26 cellular contexts compared by ENCODE assay signal in the genomic region with DNA sequence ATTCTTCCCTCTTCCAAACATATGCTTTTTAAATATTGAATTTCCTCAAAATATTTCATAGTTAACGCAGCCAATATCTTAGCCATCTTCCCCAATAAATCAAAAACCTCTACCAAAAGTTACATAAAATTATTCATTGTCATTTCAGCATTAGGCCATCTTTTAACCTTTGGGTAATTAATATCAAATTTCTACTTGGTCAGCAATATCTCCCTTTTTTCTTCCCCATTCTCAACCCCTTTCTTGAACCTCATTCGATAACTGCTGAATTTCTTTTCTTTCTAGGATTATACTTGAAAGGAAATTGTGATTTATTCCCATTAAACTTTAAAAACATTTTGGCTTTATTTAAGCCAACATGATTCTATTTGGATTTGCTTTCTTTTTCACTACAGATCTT.
"Had no signal": no experiment of that assay in that cellular context is flagged by ENCODE, and none has a peak within 500 bp of the region (broad histone marks: within the 10 kb centered on the region; RNA-seq: fewer than 3 reads in every experiment).

No MANE protein-coding gene starts in this region.

- H3K9me3 Mint-ChIP-seq: type B pancreatic cell had no signal

- H3K4me3 ChIP-seq: heart left ventricle, left ventricle myocardium inferior, lung, mucosa of descending colon, ovary, right atrium auricular region, skin epidermis, tibial nerve, vagina had no signal

- ATAC-seq: heart left ventricle; mucosa of descending colon; naive thymus-derived CD4-positive, alpha-beta T cell; sciatic nerve; stimulated activated memory B cell treated with anti-CD40 and anti-IgM and Interleukin-4, amounts not matched to agents 10 μg/mL and 1 μg/mL and 100 μg/mL, for 72 hours; stimulated activated naive CD8-positive, alpha-beta T cell treated with anti-CD3 and anti-CD28 coated beads, Interleukin-15, amount 100 ng/mL, for 72 hours had no signal

- DNase-seq: heart left ventricle; hypothalamus; islet precursor cell; left ventricle myocardium inferior; midbrain; mucosa of descending colon; naive thymus-derived CD4-positive, alpha-beta T cell; nephron progenitor cell; ovary; stimulated activated CD4-positive, alpha-beta T cell treated with anti-CD3 and anti-CD28 coated beads, Interleukin-12 subunit alpha, Interleukin-12 subunit beta, amount 100 ng/mL, for 4 hours; stimulated activated CD4-positive, alpha-beta T cell treated with anti-CD3 and anti-CD28 coated beads, Interleukin-15, amount 100 ng/mL, for 24 hours; stimulated activated CD4-positive, alpha-beta T cell treated with anti-CD3 and anti-CD28 coated beads, Interleukin-2, amount 100 ng/mL, for 24 hours; stimulated activated CD4-positive, alpha-beta T cell treated with anti-CD3 and anti-CD28 coated beads, Interleukin-4, amount 100 ng/mL, for 4 hours; stimulated activated CD8-positive, alpha-beta memory T cell treated with anti-CD3 and anti-CD28 coated beads, Interleukin-4, amount 100 ng/mL, for 48 hours; stimulated activated naive CD4-positive, alpha-beta T cell treated with Interleukin-2 at 50 U/mL for 16 hours; stimulated activated naive CD8-positive, alpha-beta T cell treated with anti-CD3 and anti-CD28 coated beads, Interleukin-15, amount 100 ng/mL, for 72 hours; substantia nigra had no signal

- H3K27me3 ChIP-seq: heart left ventricle, ovary, right atrium auricular region, tibial nerve, vagina had no signal

- H3K4me3 Mint-ChIP-seq: naive thymus-derived CD4-positive, alpha-beta T cell; nephron progenitor cell; stimulated activated memory B cell treated with anti-CD40 and anti-IgM and Interleukin-4, amounts not matched to agents 10 μg/mL and 1 μg/mL and 100 μg/mL, for 72 hours; stimulated activated naive CD8-positive, alpha-beta T cell treated with anti-CD3 and anti-CD28 coated beads, Interleukin-15, amount 100 ng/mL, for 72 hours; type B pancreatic cell had no signal

- H3K4me1 ChIP-seq: heart left ventricle, left ventricle myocardium inferior, right atrium auricular region, vagina had no signal

- H3K27me3 Mint-ChIP-seq: naive thymus-derived CD4-positive, alpha-beta T cell; progenitor cell of endocrine pancreas; stimulated activated memory B cell treated with anti-CD40 and anti-IgM and Interleukin-4, amounts not matched to agents 10 μg/mL and 1 μg/mL and 100 μg/mL, for 72 hours; stimulated activated naive CD8-positive, alpha-beta T cell treated with anti-CD3 and anti-CD28 coated beads, Interleukin-15, amount 100 ng/mL, for 72 hours; type B pancreatic cell had no signal

- H3K27ac ChIP-seq: heart left ventricle, left ventricle myocardium inferior, ovary, right atrium auricular region, skin epidermis, vagina had no signal

- H3K4me1 Mint-ChIP-seq: nephron progenitor cell; stimulated activated naive CD8-positive, alpha-beta T cell treated with anti-CD3 and anti-CD28 coated beads, Interleukin-15, amount 100 ng/mL, for 72 hours had no signal

- H3K36me3 ChIP-seq: heart left ventricle, left ventricle myocardium inferior, ovary, right atrium auricular region, vagina had no signal

- H3K9me3 ChIP-seq: ovary, right atrium auricular region, vagina had no signal

- H3K27ac Mint-ChIP-seq: nephron progenitor cell; progenitor cell of endocrine pancreas; stimulated activated memory B cell treated with anti-CD40 and anti-IgM and Interleukin-4, amounts not matched to agents 10 μg/mL and 1 μg/mL and 100 μg/mL, for 72 hours; stimulated activated naive CD8-positive, alpha-beta T cell treated with anti-CD3 and anti-CD28 coated beads, Interleukin-15, amount 100 ng/mL, for 72 hours; type B pancreatic cell had no signal
